In the genomic region with DNA sequence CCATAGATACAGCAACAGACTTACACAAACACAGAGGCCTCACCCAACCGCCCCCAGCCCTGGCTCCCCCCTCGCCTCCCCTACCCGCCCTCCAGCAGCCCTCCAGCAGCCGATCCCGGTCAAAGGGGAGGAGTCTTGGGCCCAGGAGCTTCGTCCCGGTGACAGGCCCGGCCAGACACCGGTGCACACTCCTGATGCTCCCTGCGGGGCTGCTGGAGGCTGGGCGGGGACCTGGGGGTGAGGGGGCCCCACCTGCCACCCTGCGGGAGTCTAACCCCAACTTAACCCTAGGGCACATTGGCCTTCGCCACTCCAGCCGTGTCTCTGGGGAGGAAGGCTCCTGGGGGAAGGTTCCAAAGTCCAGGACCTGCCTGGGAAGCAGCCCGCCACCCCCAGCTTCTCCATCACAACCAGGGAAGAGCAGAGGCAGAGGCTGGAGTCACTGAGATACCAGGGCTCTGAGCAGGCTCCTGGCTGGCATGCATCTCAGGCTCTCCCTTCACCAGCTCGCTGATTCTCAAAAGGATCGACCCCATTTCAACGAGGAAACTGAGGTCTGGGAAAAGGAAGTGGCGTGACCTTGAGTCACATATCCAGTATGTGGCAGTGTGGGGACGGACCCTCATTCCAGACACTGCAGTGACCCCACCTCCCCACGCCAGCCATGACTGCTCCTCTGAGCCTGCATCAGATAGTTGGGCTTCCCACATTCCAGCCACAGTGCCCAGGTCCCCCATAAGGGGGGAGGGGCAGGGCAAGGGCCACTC, we compare ENCODE assay signal across 8 cellular contexts. TPM values are rescaled to one million over a fixed set of nuclear protein-coding genes. Genes with fewer than 3 reads are reported as not detected.
DNase-seq lines count a peak whose midpoint lies in the region; ATAC-seq and TF ChIP-seq lines count a peak whose summit lies in the region.

No MANE protein-coding gene starts in this region.

- ATAC-seq in left lung, result peak; percentile 3
- ATAC-seq in thoracic aorta (ENCODE audit: insufficient number of reproducible peaks, low FRiP score, low read depth), result no peak
- no peak for ATAC-seq in HG03439 (IDR thresholded peaks at IDR 0.05; ENCODE audit: unreplicated experiment)

- peaks cover 0 to 18% of the 10 kb centered on the region in 2 donors for H3K36me3 ChIP-seq in left lung
- peaks cover 10% of the 10 kb centered on the region for H3K36me3 ChIP-seq in thoracic aorta

- no peak overlapping the region for H3K4me3 ChIP-seq in astrocyte of the spinal cord (ENCODE audit: low read depth, low read length)
- peak overlapping the region; percentile 9 to 33 for H3K4me3 ChIP-seq in left lung
- H3K4me3 ChIP-seq in thoracic aorta, result peak overlapping the region; percentile 76

- peaks cover 0 to 11% of the 10 kb centered on the region in 2 donors for H3K27me3 ChIP-seq in left lung
- H3K27me3 ChIP-seq in thoracic aorta (replicated peaks; ENCODE audit: insufficient read depth), result no peaks in the 10 kb centered on the region

- DNase-seq in stimulated activated CD4-positive, alpha-beta T cell treated with anti-CD3 and anti-CD28 coated beads, Interleukin-15, amount 100 ng/mL, for 24 hours, result peak; percentile 35
- no peak for DNase-seq in stimulated activated CD4-positive, alpha-beta T cell treated with anti-CD3 and anti-CD28 coated beads, Interleukin-2, amount 100 ng/mL, for 48 hours
- DNase-seq in astrocyte of the spinal cord (ENCODE audit: low read depth, low spot score) (peak; percentile 60), left lung (peak in 1 of 2 donors; percentile 79), thoracic aorta (ENCODE audit: low spot score) (no peak), SIG-M5 (lab: John Stamatoyannopoulos, UW) (no peak)
- no peak for DNase-seq in stimulated activated CD4-positive, alpha-beta T cell treated with anti-CD3 and anti-CD28 coated beads, Interleukin-4, amount 100 ng/mL, for 24 hours

- peaks cover 78 to 96% of the 10 kb centered on the region in 2 donors for H3K4me1 ChIP-seq in left lung
- H3K4me1 ChIP-seq in thoracic aorta (ENCODE audit: control insufficient read depth in 1 of 2, low read depth in 2 of 2), result peaks cover 73 to 92% of the 10 kb centered on the region in 2 donors

- TF ChIP-seq CTCF in astrocyte of the spinal cord (IDR thresholded peaks at IDR 0.05; ENCODE audit: low read depth, low read length), result no peak
- no peak for TF ChIP-seq CTCF in left lung (IDR thresholded peaks at IDR 0.05)
- no peak for TF ChIP-seq CTCF in thoracic aorta (IDR thresholded peaks at IDR 0.05)

- in situ Hi-C loops in astrocyte of the spinal cord (cut with HindIII; ENCODE audit: low sequenced_read_pairs), result no loop called here

- H3K27ac ChIP-seq in left lung (peak overlapping the region; percentile 82 to 95), thoracic aorta (peak overlapping the region; percentile 95 to 96)

- intact Hi-C loops in left lung (cut with DNase I), result no loop called here

- no peaks in the 10 kb centered on the region for H3K9me3 ChIP-seq in left lung
- no peaks in the 10 kb centered on the region for H3K9me3 ChIP-seq in thoracic aorta

RNA-seq across cellular contexts. Expression of a gene that starts 14.4 kb away (rescaled TPM):
- total RNA-seq in left lung, result 10 to 100 TPM; 79.4 to 88.9 TPM
- total RNA-seq in thoracic aorta, result 10 to 100 TPM; 28.6 to 68.8 TPM

RNA-seq across cellular contexts. Expression of a gene that starts 27.6 kb away (rescaled TPM):
- total RNA-seq in left lung (under 1 TPM in 1 of 2 donors, not detected in 1; 0.10 TPM), thoracic aorta (not detected)

RNA-seq across cellular contexts. Expression of a gene that starts 44.8 kb away (rescaled TPM):
- total RNA-seq in left lung, result not detected
- not detected for total RNA-seq in thoracic aorta

Comparison
In these comparisons a context has a peak if more than half of its experiments do, and no peak if none do; other contexts are left out.
1. DNase-seq: peak in stimulated activated CD4-positive, alpha-beta T cell treated with anti-CD3 and anti-CD28 coated beads, Interleukin-15, amount 100 ng/mL, for 24 hours (single experiment) and astrocyte of the spinal cord (single experiment); none in stimulated activated CD4-positive, alpha-beta T cell treated with anti-CD3 and anti-CD28 coated beads, Interleukin-2, amount 100 ng/mL, for 48 hours (0 of 2), thoracic aorta (single experiment), SIG-M5 (single experiment) and stimulated activated CD4-positive, alpha-beta T cell treated with anti-CD3 and anti-CD28 coated beads, Interleukin-4, amount 100 ng/mL, for 24 hours (single experiment).